In genomic region chr2:101474752-101475384, GRCh38 we compare ENCODE assay signal across 8 cellular contexts. TPM values are rescaled to one million over a fixed set of nuclear protein-coding genes. Genes with fewer than 3 reads are reported as not detected.
DNase-seq lines count a peak whose midpoint lies in the region; ATAC-seq and TF ChIP-seq lines count a peak whose summit lies in the region.

TSS of gene RFX8 (minus strand) at chr2:101475112. CDS start at chr2:101466848, 8,264 bp downstream.

- peaks cover 16% of the 10 kb centered on the region for H3K27me3 Mint-ChIP-seq in activated T-cell treated with anti-CD3 and anti-CD28 coated beads, Interleukin-2, amount 50 U/mL, for 24 hours

- ATAC-seq in foreskin keratinocyte = no peak

- DNase-seq in AG04449 (ENCODE audit: low read depth, low spot score) (peak; percentile 80), MG63 (peak; percentile 46), foreskin keratinocyte (no peak), renal cortical epithelial cell (ENCODE audit: low read depth) (peak; percentile 57), NCI-H2107 (lab: John Stamatoyannopoulos, UW) (no peak), ecto neural progenitor cell (ENCODE audit: low spot score) (no peak), cerebellum (ENCODE audit: low spot score) (no peak)
- DNase-seq in activated T-cell treated with anti-CD3 and anti-CD28 coated beads, Interleukin-2, amount 50 U/mL, for 24 hours = peak; percentile 68

- peaks cover 7% of the 10 kb centered on the region for H3K4me1 ChIP-seq in foreskin keratinocyte

- peak within 1 kb of the TSS; percentile 80 for H3K27ac Mint-ChIP-seq in activated T-cell treated with anti-CD3 and anti-CD28 coated beads, Interleukin-2, amount 50 U/mL, for 24 hours

- H3K9me3 Mint-ChIP-seq in activated T-cell treated with anti-CD3 and anti-CD28 coated beads, Interleukin-2, amount 50 U/mL, for 24 hours = no peaks in the 10 kb centered on the region

- no peaks in the 10 kb centered on the region for H3K9me3 ChIP-seq in MG63

- no peaks in the 10 kb centered on the region for H3K27me3 ChIP-seq in MG63
- no peaks in the 10 kb centered on the region for H3K27me3 ChIP-seq in foreskin keratinocyte

- no peaks in the 10 kb centered on the region for H3K36me3 ChIP-seq in MG63

- peak within 1 kb of the TSS; percentile 81 for H3K4me3 Mint-ChIP-seq in activated T-cell treated with anti-CD3 and anti-CD28 coated beads, Interleukin-2, amount 50 U/mL, for 24 hours

- H3K4me1 Mint-ChIP-seq in activated T-cell treated with anti-CD3 and anti-CD28 coated beads, Interleukin-2, amount 50 U/mL, for 24 hours (ENCODE audit: low read depth) = peaks cover 18% of the 10 kb centered on the region

- no peak for TF ChIP-seq CTCF in AG04449 (IDR thresholded peaks at IDR 0.05; ENCODE audit: insufficient read depth, low read length, missing control alignments)
- no peak for TF ChIP-seq CTCF in foreskin keratinocyte (conservative IDR thresholded peaks at IDR 0.05)

- POLR2A ChIA-PET in AG04449 (lab: Yijun Ruan, JAX) = interaction anchor here (0.6 to 1.6 kb wide), 7 partner anchors 23 to 356 kb away, joined by 3 to 15 read pairs (median 3); no protein-coding TSS in a partner anchor

- no peaks in the 10 kb centered on the region for H3K36me3 Mint-ChIP-seq in activated T-cell treated with anti-CD3 and anti-CD28 coated beads, Interleukin-2, amount 50 U/mL, for 24 hours (ENCODE audit: low read depth)

- peak within 1 kb of the TSS; percentile 27 for H3K27ac ChIP-seq in foreskin keratinocyte

- H3K4me3 ChIP-seq in AG04449 (ENCODE audit: low read depth, low read length) (peak within 1 kb of the TSS; percentile 63), MG63 (peak within 1 kb of the TSS; percentile 48)

- CTCF ChIA-PET in AG04449 (lab: Yijun Ruan, JAX) = interaction anchor here (1.0 to 2.4 kb wide), 3 partner anchors 9 to 355 kb away, joined by 3 to 5 read pairs (median 4); no protein-coding TSS in a partner anchor

RNA-seq across cellular contexts. Expression of gene RFX8, which starts in this region (rescaled TPM):
- not detected in 2 replicates for total RNA-seq in MG63 (2014; rRNA removed; shearing (Covaris generic); ENCODE audit: low replicate concordance)
- 0.18 TPM in 1 of 2 replicates, not detected in the other for total RNA-seq in foreskin keratinocyte
- 0.03 and 0.22 TPM in 2 replicates for polyA plus RNA-seq in foreskin keratinocyte
- total RNA-seq in renal cortical epithelial cell = not detected in 2 replicates
- 0.36 TPM for total RNA-seq in cerebellum

Comparison
In these comparisons a context has a peak if more than half of its experiments do, and no peak if none do; other contexts are left out.
1. Peak in DNase-seq and H3K4me3 ChIP-seq in MG63; RNA of the gene not detected or under 1 TPM.
2. Peak in DNase-seq in renal cortical epithelial cell; RNA of the gene not detected or under 1 TPM.
3. DNase-seq: peak in AG04449 (single experiment) and activated T-cell treated with anti-CD3 and anti-CD28 coated beads, Interleukin-2, amount 50 U/mL, for 24 hours (single experiment); none in foreskin keratinocyte (0 of 2), NCI-H2107 (single experiment), ecto neural progenitor cell (single experiment) and cerebellum (single experiment).